Comparison of ENCODE assay signal across 9 cellular contexts in genomic region chr18:3279201-3280185, GRCh38. TPM values are rescaled to one million over a fixed set of nuclear protein-coding genes. Genes with fewer than 3 reads are reported as not detected.
A peak's percentile ranks its signal among the peaks of the same experiment; 100 is the strongest.
DNase-seq lines count a peak whose midpoint lies in the region; ATAC-seq lines count a peak whose summit lies in the region.
"Had no signal": no experiment of that assay in that cellular context is flagged by ENCODE, and none has a peak within 500 bp of the region (broad histone marks: within the 10 kb centered on the region; RNA-seq: fewer than 3 reads in every experiment).

No MANE protein-coding gene starts in this region.

- peaks cover 19 to 35% (median 29%) of the 10 kb centered on the region in 3 experiments for H3K36me3 ChIP-seq in naive thymus-derived CD4-positive, alpha-beta T cell (ENCODE audit: control insufficient read depth in 2 of 3, insufficient read depth in 3 of 3, low read length in 3 of 3)

- H3K27me3 ChIP-seq in naive thymus-derived CD4-positive, alpha-beta T cell (ENCODE audit: control insufficient read depth in 2 of 2, insufficient read depth in 2 of 2, low read length in 2 of 2) = no peaks in the 10 kb centered on the region

- DNase-seq in NOMO-1 (lab: John Stamatoyannopoulos, UW; ENCODE audit: unreplicated experiment in 2 of 2) (peak; percentile 24 to 83), NCI-H2196 (lab: John Stamatoyannopoulos, UW; ENCODE audit: unreplicated experiment) (no peak), DMS79 (lab: John Stamatoyannopoulos, UW) (no peak)
- no peak for DNase-seq in naive thymus-derived CD4-positive, alpha-beta T cell
- no peak for DNase-seq in activated CD8-positive, alpha-beta memory T cell treated with anti-CD3 and anti-CD28 coated beads, Interleukin-2, amount 50 U/mL, for 48 hours
- DNase-seq in stimulated activated CD4-positive, alpha-beta T cell treated with anti-CD3 and anti-CD28 coated beads, Interleukin-2, amount 100 ng/mL, for 24 hours = no peak

- no peak overlapping the region for H3K27ac ChIP-seq in naive thymus-derived CD4-positive, alpha-beta T cell (ENCODE audit: low read depth, low read length)
- H3K27ac ChIP-seq: HL-60 had no signal

- intact Hi-C loops in naive thymus-derived CD4-positive, alpha-beta T cell (cut with micrococcal nuclease) = loop anchor here in 1 of 2 donors (2.0 to 10.0 kb wide), 4 partner anchors 17 to 718 kb away; no protein-coding TSS in a partner anchor

- CTCF ChIA-PET in naive thymus-derived CD4-positive, alpha-beta T cell (lab: Charles Lee) = interaction anchor here (0.6 to 4.4 kb wide), 5 partner anchors 12 to 386 kb away, joined by 3 to 40 read pairs (median 4); no protein-coding TSS in a partner anchor

- no peaks in the 10 kb centered on the region for H3K9me3 ChIP-seq in naive thymus-derived CD4-positive, alpha-beta T cell (ENCODE audit: control insufficient read depth in 2 of 3, low read length in 3 of 3)

- no peak overlapping the region for H3K4me3 ChIP-seq in naive thymus-derived CD4-positive, alpha-beta T cell (ENCODE audit: low read length)

- H3K4me1 ChIP-seq in naive thymus-derived CD4-positive, alpha-beta T cell (ENCODE audit: control insufficient read depth in 2 of 2, insufficient read depth in 2 of 2, low read length in 2 of 2) = no peaks in the 10 kb centered on the region

- peak overlapping the region in 1 of 10 donors; percentile 17 for H3K4me3 Mint-ChIP-seq in naive thymus-derived CD4-positive, alpha-beta T cell

- H3K4me1 Mint-ChIP-seq in naive thymus-derived CD4-positive, alpha-beta T cell = peaks cover 0 to 11% (median 4%) of the 10 kb centered on the region in 7 donors

- ATAC-seq in GM18858 (IDR thresholded peaks at IDR 0.05; ENCODE audit: unreplicated experiment) = peak; percentile 83
- ATAC-seq in HG02610 (IDR thresholded peaks at IDR 0.05; ENCODE audit: unreplicated experiment) = peak; percentile 79
- ATAC-seq in naive thymus-derived CD4-positive, alpha-beta T cell = peak; percentile 33

- peaks cover 0 to 19% (median 12%) of the 10 kb centered on the region in 5 donors for H3K36me3 Mint-ChIP-seq in naive thymus-derived CD4-positive, alpha-beta T cell

- POLR2A ChIA-PET in naive thymus-derived CD4-positive, alpha-beta T cell (lab: Charles Lee) = interaction anchor here (1.0 to 1.2 kb wide), 4 partner anchors 23 to 176 kb away, joined by 3 to 5 read pairs (median 4); no protein-coding TSS in a partner anchor

- peak overlapping the region in 8 of 9 donors; percentile 4 to 90 (median 50) for H3K27ac Mint-ChIP-seq in naive thymus-derived CD4-positive, alpha-beta T cell

- no peaks in the 10 kb centered on the region for H3K27me3 Mint-ChIP-seq in naive thymus-derived CD4-positive, alpha-beta T cell

- H3K9me3 Mint-ChIP-seq in naive thymus-derived CD4-positive, alpha-beta T cell = no peaks in the 10 kb centered on the region

RNA-seq across cellular contexts. Expression of gene MYL12B, which starts 17.6 kb away (rescaled TPM):
- 100 to 1,000 TPM; 140 to 300 (median 169) TPM for total RNA-seq in naive thymus-derived CD4-positive, alpha-beta T cell
- 100 to 1,000 TPM; 942 to 982 TPM for polyA plus RNA-seq in naive thymus-derived CD4-positive, alpha-beta T cell

RNA-seq across cellular contexts. Expression of gene MYL12A, which starts 31.9 kb away (rescaled TPM):
- 100 to 1,000 TPM; 331 to 753 (median 415) TPM for total RNA-seq in naive thymus-derived CD4-positive, alpha-beta T cell
- polyA plus RNA-seq in naive thymus-derived CD4-positive, alpha-beta T cell = 1,000 to 10,000 TPM; 2,490 to 2,608 TPM

RNA-seq across cellular contexts. Expression of gene MYOM1, which starts 59.7 kb away (rescaled TPM):
- total RNA-seq in naive thymus-derived CD4-positive, alpha-beta T cell = 1 to 10 TPM; 1.7 to 6.7 (median 2.9) TPM
- polyA plus RNA-seq in naive thymus-derived CD4-positive, alpha-beta T cell = 1 to 10 TPM in 1 of 2 donors, under 1 TPM in 1; 0.83 to 1.9 TPM

Comparison
In these comparisons a context has a peak if more than half of its experiments do, and no peak if none do; other contexts are left out.
1. ATAC-seq: peak in every context shown above with its lines; median percentile 83 in GM18858; 79 in HG02610; 33 in naive thymus-derived CD4-positive, alpha-beta T cell.
2. DNase-seq: peak in NOMO-1 (2 of 2); none in naive thymus-derived CD4-positive, alpha-beta T cell (0 of 9), NCI-H2196 (single experiment), activated CD8-positive, alpha-beta memory T cell treated with anti-CD3 and anti-CD28 coated beads, Interleukin-2, amount 50 U/mL, for 48 hours (single experiment), stimulated activated CD4-positive, alpha-beta T cell treated with anti-CD3 and anti-CD28 coated beads, Interleukin-2, amount 100 ng/mL, for 24 hours (0 of 2) and DMS79 (single experiment).